In genomic region chr13:110306960-110307696, GRCh38 we compare ENCODE assay signal across 8 cellular contexts. TPM values are rescaled to one million over a fixed set of nuclear protein-coding genes. Genes with fewer than 3 reads are reported as not detected.
A peak's percentile ranks its signal among the peaks of the same experiment; 100 is the strongest.
DNase-seq lines count a peak whose midpoint lies in the region; ATAC-seq, FAIRE-seq and TF ChIP-seq lines count a peak whose summit lies in the region.

Gene COL4A1 (minus strand): TSS chr13:110307157. CDS start chr13:110307027, 130 bp downstream.
Gene COL4A2 (plus strand): TSS chr13:110307284. CDS start chr13:110307904, 620 bp downstream.

- TF ChIP-seq CTCF in brain (conservative IDR thresholded peaks at IDR 0.05) (no peak), spleen (IDR thresholded peaks at IDR 0.05 in 8 of 11, conservative IDR thresholded peaks at IDR 0.05 in 3 of 11) (no peak), GM10248 (IDR thresholded peaks at IDR 0.05; ENCODE audit: control extremely low read depth, extremely low read depth, low read depth, missing control alignments) (no peak)

- peak; percentile 26 for DNase-seq in HTR-8/SVneo (ENCODE audit: insufficient read length, low spot score)
- peak; percentile 69 for DNase-seq in iPS-NIHi7 (ENCODE audit: extremely low spot score)
- DNase-seq in spleen, result no peak
- no peak for DNase-seq in NCI-H187 (lab: John Stamatoyannopoulos, UW)
- no peak for DNase-seq in GM10248 (ENCODE audit: extremely low spot score)
- DNase-seq in CD4-positive, alpha-beta memory T cell, result no peak

- H3K4me3 ChIP-seq in spleen, result peak within 1 kb of the TSS; percentile 46 to 73 (median 52)
- no peak within 1 kb of the TSS for H3K4me3 ChIP-seq in CD4-positive, alpha-beta memory T cell (ENCODE audit: low read length in 2 of 2)

- ATAC-seq in GM18498 (IDR thresholded peaks at IDR 0.05; ENCODE audit: unreplicated experiment), result no peak

- H3K36me3 Mint-ChIP-seq in brain, result peaks cover 6% of the 10 kb centered on the region
- no peaks in the 10 kb centered on the region for H3K36me3 Mint-ChIP-seq in CD4-positive, alpha-beta memory T cell

- peaks cover 0 to 93% (median 27%) of the 10 kb centered on the region in 7 donors for H3K27me3 ChIP-seq in spleen (replicated peaks in 1 of 7)
- peaks cover 4% of the 10 kb centered on the region for H3K27me3 ChIP-seq in CD4-positive, alpha-beta memory T cell (ENCODE audit: insufficient read depth, low read length)

- peaks cover 6 to 53% (median 17%) of the 10 kb centered on the region in 6 donors for H3K4me1 ChIP-seq in spleen
- no peaks in the 10 kb centered on the region for H3K4me1 ChIP-seq in CD4-positive, alpha-beta memory T cell (ENCODE audit: insufficient read depth, low read length)

- H3K4me3 Mint-ChIP-seq in brain, result peak within 1 kb of the TSS; percentile 97 to 99 (median 99)
- no peak within 1 kb of the TSS for H3K4me3 Mint-ChIP-seq in CD4-positive, alpha-beta memory T cell

- H3K27ac ChIP-seq in spleen, result peak within 1 kb of the TSS; percentile 54 to 87 (median 85)
- no peak within 1 kb of the TSS for H3K27ac ChIP-seq in CD4-positive, alpha-beta memory T cell (ENCODE audit: low read depth, low read length)

- H3K36me3 ChIP-seq in spleen, result peaks cover 0 to 7% (median 0%) of the 10 kb centered on the region in 6 donors
- no peaks in the 10 kb centered on the region for H3K36me3 ChIP-seq in CD4-positive, alpha-beta memory T cell (ENCODE audit: insufficient read depth, low read length)

- FAIRE-seq in HTR-8/SVneo (lab: Jason Lieb, UNC), result no peak

- no peaks in the 10 kb centered on the region for H3K9me3 ChIP-seq in spleen
- no peaks in the 10 kb centered on the region for H3K9me3 ChIP-seq in CD4-positive, alpha-beta memory T cell (ENCODE audit: control insufficient read depth in 1 of 2, low read length in 2 of 2)

- H3K27me3 Mint-ChIP-seq in brain, result peaks cover 10% of the 10 kb centered on the region
- H3K27me3 Mint-ChIP-seq in CD4-positive, alpha-beta memory T cell, result peaks cover 45% of the 10 kb centered on the region in 2 donors

- H3K4me1 Mint-ChIP-seq in brain, result peaks cover 57% of the 10 kb centered on the region
- peaks cover 0 to 12% (median 3%) of the 10 kb centered on the region in 4 donors for H3K4me1 Mint-ChIP-seq in CD4-positive, alpha-beta memory T cell

- peak within 1 kb of the TSS; percentile 83 to 95 (median 94) for H3K27ac Mint-ChIP-seq in brain
- no peak within 1 kb of the TSS for H3K27ac Mint-ChIP-seq in CD4-positive, alpha-beta memory T cell

- no peak for TF ChIP-seq POLR2A in spleen (IDR thresholded peaks at IDR 0.05)

- 0 to 5% (median 4%) methylated on average over 4 to 89 of the region's 89 CpGs for WGBS in spleen, 5 donors

- H3K9me3 Mint-ChIP-seq in brain, result peaks cover 0 to 4% (median 0%) of the 10 kb centered on the region in 5 experiments
- H3K9me3 Mint-ChIP-seq in CD4-positive, alpha-beta memory T cell, result peaks cover 0 to 2% (median 0%) of the 10 kb centered on the region in 8 donors

- intact Hi-C loops in spleen (cut with DNase I; ENCODE audit: low total_unique reads), result loop anchor here (10.0 kb wide), 1 partner anchor 108 kb away; no protein-coding TSS in a partner anchor
- intact Hi-C loops in CD4-positive, alpha-beta memory T cell (cut with micrococcal nuclease), result no loop called here

- CTCF ChIA-PET in GM10248 (lab: Yijun Ruan, JAX), result no interaction called here
- CTCF ChIA-PET in CD4-positive, alpha-beta memory T cell (lab: Charles Lee; ENCODE audit: partially characterized antibody), result no interaction called here

- POLR2A ChIA-PET in GM10248 (lab: Yijun Ruan, JAX), result no interaction called here
- POLR2A ChIA-PET in CD4-positive, alpha-beta memory T cell (lab: Charles Lee; ENCODE audit: partially characterized antibody), result no interaction called here

RNA-seq across cellular contexts. Expression of gene COL4A1, which starts in this region (rescaled TPM):
- polyA plus RNA-seq in brain (ENCODE audit: insufficient read depth, low read depth, low replicate concordance) (65.0 TPM), spleen (10 to 100 TPM; 37.9 to 71.7 (median 61.5) TPM)
- total RNA-seq in spleen, result 100 to 1,000 TPM; 251 to 959 (median 365) TPM
- not detected for total RNA-seq in CD4-positive, alpha-beta memory T cell
- not detected for polyA plus RNA-seq in CD4-positive, alpha-beta memory T cell

RNA-seq across cellular contexts. Expression of gene COL4A2, which starts in this region (rescaled TPM):
- polyA plus RNA-seq in brain (ENCODE audit: insufficient read depth, low read depth, low replicate concordance) (79.8 TPM), spleen (100 to 1,000 TPM in 1 of 3 donors, 10 to 100 TPM in 2; 52.6 to 116 (median 76.3) TPM)
- 100 to 1,000 TPM; 296 to 712 (median 410) TPM for total RNA-seq in spleen
- total RNA-seq in CD4-positive, alpha-beta memory T cell, result not detected
- polyA plus RNA-seq in CD4-positive, alpha-beta memory T cell, result not detected

Comparison
In these comparisons a context has a peak if more than half of its experiments do, and no peak if none do; other contexts are left out.
1. RNA of gene COL4A1 (total RNA-seq): 251 to 959 TPM in spleen; not detected in CD4-positive, alpha-beta memory T cell; every median in the first group is over 100 times any median in the second.
2. RNA of gene COL4A2 (total RNA-seq): 296 to 712 TPM in spleen; not detected in CD4-positive, alpha-beta memory T cell; every median in the first group is over 100 times any median in the second.
3. RNA of gene COL4A1 (polyA plus RNA-seq): 65.0 TPM in brain (single experiment) and 37.9 to 71.7 TPM in spleen; not detected in CD4-positive, alpha-beta memory T cell; every median in the first group is over 10 times any median in the second.
4. RNA of gene COL4A2 (polyA plus RNA-seq): 79.8 TPM in brain (single experiment) and 52.6 to 116 TPM in spleen; not detected in CD4-positive, alpha-beta memory T cell; every median in the first group is over 10 times any median in the second.
5. DNase-seq: peak in HTR-8/SVneo (single experiment) and iPS-NIHi7 (single experiment); none in spleen (single experiment), NCI-H187 (0 of 2), GM10248 (single experiment) and CD4-positive, alpha-beta memory T cell (0 of 5).
6. H3K27ac Mint-ChIP-seq: peak in brain (5 of 5); none in CD4-positive, alpha-beta memory T cell (0 of 7).
7. H3K4me3 Mint-ChIP-seq: peak in brain (5 of 5); none in CD4-positive, alpha-beta memory T cell (0 of 8).
8. H3K4me3 ChIP-seq: peak in spleen (8 of 8); none in CD4-positive, alpha-beta memory T cell (0 of 2).